In the genomic region with DNA sequence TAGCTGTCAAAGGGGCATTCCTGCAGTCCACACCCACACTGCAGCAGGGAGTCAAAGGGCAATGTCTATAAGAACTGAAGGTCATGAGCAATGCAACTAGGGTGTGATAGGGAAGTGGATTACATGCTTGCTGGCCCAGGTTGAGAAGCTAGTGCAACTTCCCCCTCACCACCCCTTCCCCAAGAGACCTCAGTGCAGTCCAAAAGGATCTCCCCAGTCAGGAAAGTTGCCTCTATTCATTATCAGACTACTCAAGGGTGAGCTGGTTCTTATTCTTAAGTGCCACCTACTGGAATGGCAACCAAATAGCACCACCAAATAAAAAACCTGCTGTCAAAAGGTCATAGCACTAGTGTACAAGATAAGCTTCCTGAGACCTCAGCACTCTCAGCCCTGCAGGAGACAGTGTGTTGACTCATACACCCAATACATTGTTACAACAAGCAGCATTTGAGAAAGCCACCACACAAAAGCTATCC, we compare ENCODE assay signal across 1 cellular context.
A peak's percentile ranks its signal among the peaks of the same experiment; 100 is the strongest.
TF ChIP-seq lines count a peak whose summit lies in the region.

No MANE protein-coding gene starts in this region.

TF ChIP-seq in K562, 482 proteins besides CTCF, POLR2A, EP300 and RAD21 (continued from another document and continues in another):
- TF ChIP-seq KLF10 (CRISPR knock-in tag; IDR thresholded peaks at IDR 0.05), result no peak
- TF ChIP-seq ZNF584 (CRISPR knock-in tag; IDR thresholded peaks at IDR 0.05; ENCODE audit: low read depth), result no peak
- TF ChIP-seq CCAR2 (IDR thresholded peaks at IDR 0.05; ENCODE audit: low read depth, low read length), result no peak
- no peak for TF ChIP-seq FOS (IDR thresholded peaks at IDR 0.05; ENCODE audit: extremely low read depth, insufficient read length)
- TF ChIP-seq SMARCA4 (IDR thresholded peaks at IDR 0.05), result peak; percentile 30; the same call in 1 of the 2 replicates
- no peak for TF ChIP-seq FOXM1 (IDR thresholded peaks at IDR 0.05; ENCODE audit: low read depth)
- TF ChIP-seq FOXM1 (CRISPR knock-in tag; IDR thresholded peaks at IDR 0.05; ENCODE audit: low read depth), result no peak
- TF ChIP-seq, protein P1, sequence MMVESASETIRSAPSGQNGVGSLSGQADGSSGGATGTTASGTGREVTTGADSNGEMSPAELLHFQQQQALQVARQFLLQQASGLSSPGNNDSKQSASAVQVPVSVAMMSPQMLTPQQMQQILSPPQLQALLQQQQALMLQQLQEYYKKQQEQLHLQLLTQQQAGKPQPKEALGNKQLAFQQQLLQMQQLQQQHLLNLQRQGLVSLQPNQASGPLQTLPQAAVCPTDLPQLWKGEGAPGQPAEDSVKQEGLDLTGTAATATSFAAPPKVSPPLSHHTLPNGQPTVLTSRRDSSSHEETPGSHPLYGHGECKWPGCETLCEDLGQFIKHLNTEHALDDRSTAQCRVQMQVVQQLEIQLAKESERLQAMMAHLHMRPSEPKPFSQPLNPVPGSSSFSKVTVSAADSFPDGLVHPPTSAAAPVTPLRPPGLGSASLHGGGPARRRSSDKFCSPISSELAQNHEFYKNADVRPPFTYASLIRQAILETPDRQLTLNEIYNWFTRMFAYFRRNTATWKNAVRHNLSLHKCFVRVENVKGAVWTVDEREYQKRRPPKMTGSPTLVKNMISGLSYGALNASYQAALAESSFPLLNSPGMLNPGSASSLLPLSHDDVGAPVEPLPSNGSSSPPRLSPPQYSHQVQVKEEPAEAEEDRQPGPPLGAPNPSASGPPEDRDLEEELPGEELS (CRISPR knock-in tag; IDR thresholded peaks at IDR 0.05; ENCODE audit: borderline replicate concordance), result no peak
- TF ChIP-seq, protein P2, sequence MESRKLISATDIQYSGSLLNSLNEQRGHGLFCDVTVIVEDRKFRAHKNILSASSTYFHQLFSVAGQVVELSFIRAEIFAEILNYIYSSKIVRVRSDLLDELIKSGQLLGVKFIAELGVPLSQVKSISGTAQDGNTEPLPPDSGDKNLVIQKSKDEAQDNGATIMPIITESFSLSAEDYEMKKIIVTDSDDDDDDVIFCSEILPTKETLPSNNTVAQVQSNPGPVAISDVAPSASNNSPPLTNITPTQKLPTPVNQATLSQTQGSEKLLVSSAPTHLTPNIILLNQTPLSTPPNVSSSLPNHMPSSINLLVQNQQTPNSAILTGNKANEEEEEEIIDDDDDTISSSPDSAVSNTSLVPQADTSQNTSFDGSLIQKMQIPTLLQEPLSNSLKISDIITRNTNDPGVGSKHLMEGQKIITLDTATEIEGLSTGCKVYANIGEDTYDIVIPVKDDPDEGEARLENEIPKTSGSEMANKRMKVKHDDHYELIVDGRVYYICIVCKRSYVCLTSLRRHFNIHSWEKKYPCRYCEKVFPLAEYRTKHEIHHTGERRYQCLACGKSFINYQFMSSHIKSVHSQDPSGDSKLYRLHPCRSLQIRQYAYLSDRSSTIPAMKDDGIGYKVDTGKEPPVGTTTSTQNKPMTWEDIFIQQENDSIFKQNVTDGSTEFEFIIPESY (CRISPR knock-in tag; IDR thresholded peaks at IDR 0.05), result no peak
- TF ChIP-seq RFX7 (CRISPR knock-in tag; IDR thresholded peaks at IDR 0.05), result no peak
- TF ChIP-seq SMC3 (conservative IDR thresholded peaks at IDR 0.05; ENCODE audit: insufficient read depth, low read depth, low read length), result 0 out of 2 replicates have a peak, but pooled peaks have one; percentile 25
- no peak for TF ChIP-seq ZNF239 (CRISPR knock-in tag; IDR thresholded peaks at IDR 0.05)
- peak; percentile 41; the same call in 1 of the 2 replicates for TF ChIP-seq SOX6 (IDR thresholded peaks at IDR 0.05)
- no peak for TF ChIP-seq C11orf30 (IDR thresholded peaks at IDR 0.05; ENCODE audit: low read depth)
- no peak for TF ChIP-seq ZSCAN29 (IDR thresholded peaks at IDR 0.05)
- TF ChIP-seq FOXK2 (conservative IDR thresholded peaks at IDR 0.05 in 1 of 2, IDR thresholded peaks at IDR 0.05 in 1 of 2; ENCODE audit: low read depth in 2 of 2), result peak in 1 of 2 experiments; percentile 49; a peak in 1 of 4 replicates
- no peak for TF ChIP-seq ZNF280B (CRISPR knock-in tag; IDR thresholded peaks at IDR 0.05)
- TF ChIP-seq KDM1A (IDR thresholded peaks at IDR 0.05), result peak; percentile 53 to 58; a peak in 2 of 4 replicates
- no peak for TF ChIP-seq HDAC6 (IDR thresholded peaks at IDR 0.05; ENCODE audit: low read depth, low read length)
- TF ChIP-seq, protein P3, sequence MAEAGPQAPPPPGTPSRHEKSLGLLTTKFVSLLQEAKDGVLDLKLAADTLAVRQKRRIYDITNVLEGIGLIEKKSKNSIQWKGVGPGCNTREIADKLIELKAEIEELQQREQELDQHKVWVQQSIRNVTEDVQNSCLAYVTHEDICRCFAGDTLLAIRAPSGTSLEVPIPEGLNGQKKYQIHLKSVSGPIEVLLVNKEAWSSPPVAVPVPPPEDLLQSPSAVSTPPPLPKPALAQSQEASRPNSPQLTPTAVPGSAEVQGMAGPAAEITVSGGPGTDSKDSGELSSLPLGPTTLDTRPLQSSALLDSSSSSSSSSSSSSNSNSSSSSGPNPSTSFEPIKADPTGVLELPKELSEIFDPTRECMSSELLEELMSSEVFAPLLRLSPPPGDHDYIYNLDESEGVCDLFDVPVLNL (CRISPR knock-in tag; IDR thresholded peaks at IDR 0.05; ENCODE audit: low read depth), result no peak
- peak; percentile 35; the same call in 1 of the 2 replicates for TF ChIP-seq FOSL1 (tag; conservative IDR thresholded peaks at IDR 0.05)
- no peak for TF ChIP-seq TFAM (CRISPR knock-in tag; conservative IDR thresholded peaks at IDR 0.05)
- TF ChIP-seq REST (CRISPR knock-in tag; IDR thresholded peaks at IDR 0.05; ENCODE audit: low read depth), result no peak
- TF ChIP-seq NR2C1 (IDR thresholded peaks at IDR 0.05), result peak; percentile 68
- peak; percentile 49 for TF ChIP-seq NR2C1 (tag; IDR thresholded peaks at IDR 0.05)
- TF ChIP-seq CHCHD3 (CRISPR knock-in tag; IDR thresholded peaks at IDR 0.05), result no peak
- TF ChIP-seq ZNF282 (CRISPR knock-in tag; IDR thresholded peaks at IDR 0.05), result no peak
- TF ChIP-seq KLF13 (tag; IDR thresholded peaks at IDR 0.05; ENCODE audit: borderline replicate concordance, low read depth), result no peak
- TF ChIP-seq MNT (conservative IDR thresholded peaks at IDR 0.05), result no peak
- TF ChIP-seq ZNF232 (CRISPR knock-in tag; IDR thresholded peaks at IDR 0.05), result no peak
- TF ChIP-seq, protein P4, sequence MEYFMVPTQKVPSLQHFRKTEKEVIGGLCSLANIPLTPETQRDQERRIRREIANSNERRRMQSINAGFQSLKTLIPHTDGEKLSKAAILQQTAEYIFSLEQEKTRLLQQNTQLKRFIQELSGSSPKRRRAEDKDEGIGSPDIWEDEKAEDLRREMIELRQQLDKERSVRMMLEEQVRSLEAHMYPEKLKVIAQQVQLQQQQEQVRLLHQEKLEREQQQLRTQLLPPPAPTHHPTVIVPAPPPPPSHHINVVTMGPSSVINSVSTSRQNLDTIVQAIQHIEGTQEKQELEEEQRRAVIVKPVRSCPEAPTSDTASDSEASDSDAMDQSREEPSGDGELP (CRISPR knock-in tag; IDR thresholded peaks at IDR 0.05; ENCODE audit: borderline replicate concordance), result no peak
- TF ChIP-seq SAFB (IDR thresholded peaks at IDR 0.05; ENCODE audit: borderline replicate concordance, low read depth, low read length), result no peak
- no peak for TF ChIP-seq HCFC1 (IDR thresholded peaks at IDR 0.05; ENCODE audit: low read depth, low read length)
- TF ChIP-seq ZNF511 (CRISPR knock-in tag; IDR thresholded peaks at IDR 0.05), result no peak
- TF ChIP-seq CTBP1 (IDR thresholded peaks at IDR 0.05; ENCODE audit: borderline replicate concordance), result no peak
- no peak for TF ChIP-seq SNRNP70 (optimal IDR thresholded peaks at IDR 0.05; ENCODE audit: low read depth, low read length)
- TF ChIP-seq RHOXF2B (CRISPR knock-in tag; conservative IDR thresholded peaks at IDR 0.05), result no peak
- TF ChIP-seq SETDB1 (IDR thresholded peaks at IDR 0.05; ENCODE audit: low read length), result no peak
- no peak for TF ChIP-seq ATF7 (IDR thresholded peaks at IDR 0.05)
- no peak for TF ChIP-seq HSF4 (CRISPR knock-in tag; IDR thresholded peaks at IDR 0.05; ENCODE audit: borderline replicate concordance)
- no peak for TF ChIP-seq ARID2 (IDR thresholded peaks at IDR 0.05)
- TF ChIP-seq PHB (CRISPR knock-in tag; IDR thresholded peaks at IDR 0.05), result no peak
- no peak for TF ChIP-seq RBM17 (IDR thresholded peaks at IDR 0.05; ENCODE audit: borderline replicate concordance, low read depth, low read length)
- peak; percentile 93 for TF ChIP-seq ZNF764 (CRISPR knock-in tag; IDR thresholded peaks at IDR 0.05; ENCODE audit: low read depth)
- TF ChIP-seq ARHGAP35 (IDR thresholded peaks at IDR 0.05; ENCODE audit: partially characterized antibody), result no peak
- TF ChIP-seq MED1 (CRISPR knock-in tag; IDR thresholded peaks at IDR 0.05; ENCODE audit: borderline replicate concordance), result no peak
- TF ChIP-seq CBX5 (IDR thresholded peaks at IDR 0.05; ENCODE audit: borderline replicate concordance, low read depth), result no peak; the same call in 1 of the 2 replicates
- 0 out of 4 replicates have a peak, but pooled peaks of 1 of the 2 experiments have one; percentile 38 for TF ChIP-seq HDAC1 (IDR thresholded peaks at IDR 0.05)
- no peak for TF ChIP-seq SAP30 (IDR thresholded peaks at IDR 0.05; ENCODE audit: borderline replicate concordance, insufficient read depth, low read depth, low read length, poor library complexity, severe bottlenecking)
- no peak for TF ChIP-seq JUN (IDR thresholded peaks at IDR 0.05; ENCODE audit: borderline replicate concordance, low read depth, low read length)
- TF ChIP-seq JUN (CRISPR knock-in tag; IDR thresholded peaks at IDR 0.05; ENCODE audit: borderline replicate concordance), result no peak
- no peak for TF ChIP-seq STAT5B (CRISPR knock-in tag; IDR thresholded peaks at IDR 0.05)
- TF ChIP-seq RUNX1 (IDR thresholded peaks at IDR 0.05; ENCODE audit: low read depth), result no peak
- peak; percentile 46 for TF ChIP-seq CBFA2T3 (IDR thresholded peaks at IDR 0.05)
- TF ChIP-seq BRF2 (IDR thresholded peaks at IDR 0.05; ENCODE audit: borderline replicate concordance, insufficient read depth, insufficient read length), result no peak
- TF ChIP-seq, protein P5, sequence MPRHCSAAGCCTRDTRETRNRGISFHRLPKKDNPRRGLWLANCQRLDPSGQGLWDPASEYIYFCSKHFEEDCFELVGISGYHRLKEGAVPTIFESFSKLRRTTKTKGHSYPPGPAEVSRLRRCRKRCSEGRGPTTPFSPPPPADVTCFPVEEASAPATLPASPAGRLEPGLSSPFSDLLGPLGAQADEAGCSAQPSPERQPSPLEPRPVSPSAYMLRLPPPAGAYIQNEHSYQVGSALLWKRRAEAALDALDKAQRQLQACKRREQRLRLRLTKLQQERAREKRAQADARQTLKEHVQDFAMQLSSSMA (CRISPR knock-in tag; IDR thresholded peaks at IDR 0.05), result no peak
- TF ChIP-seq DPF2 (IDR thresholded peaks at IDR 0.05), result peak; percentile 63; the same call in 1 of the 2 replicates
